Comparison of ENCODE assay signal across 1 cellular context in genomic region chr16:75239463-75240122, GRCh38.
TF ChIP-seq lines count a peak whose summit lies in the region.

No MANE protein-coding gene starts in this region.

TF ChIP-seq in HepG2, 621 proteins besides CTCF, POLR2A, EP300 and RAD21:
- no peak for TF ChIP-seq FOXO1 (CRISPR knock-in tag; IDR thresholded peaks at IDR 0.05)
- no peak for TF ChIP-seq POLR2AphosphoS2 (IDR thresholded peaks at IDR 0.05; ENCODE audit: low read depth, low read length)
- no peak for TF ChIP-seq ZKSCAN5 (CRISPR knock-in tag; IDR thresholded peaks at IDR 0.05)
- no peak for TF ChIP-seq ZMYM3 (CRISPR knock-in tag; IDR thresholded peaks at IDR 0.05)
- TF ChIP-seq HOXA5 (CRISPR knock-in tag; IDR thresholded peaks at IDR 0.05): no peak
- TF ChIP-seq NAIF1 (CRISPR knock-in tag; IDR thresholded peaks at IDR 0.05; ENCODE audit: borderline replicate concordance): no peak
- TF ChIP-seq ZNF260 (CRISPR knock-in tag; IDR thresholded peaks at IDR 0.05; ENCODE audit: borderline replicate concordance, low read depth): no peak
- TF ChIP-seq HMGXB3 (CRISPR knock-in tag; IDR thresholded peaks at IDR 0.05; ENCODE audit: borderline replicate concordance): no peak
- no peak; the same call in 1 of the 2 replicates for TF ChIP-seq PITX1 (CRISPR knock-in tag; IDR thresholded peaks at IDR 0.05)
- TF ChIP-seq MLLT10 (CRISPR knock-in tag; IDR thresholded peaks at IDR 0.05): no peak
- TF ChIP-seq ZSCAN29 (CRISPR knock-in tag; conservative IDR thresholded peaks at IDR 0.05): no peak
- TF ChIP-seq AGO2 (optimal IDR thresholded peaks at IDR 0.05; ENCODE audit: low read depth, low read length): peak; percentile 96
- TF ChIP-seq TSC22D2 (CRISPR knock-in tag; IDR thresholded peaks at IDR 0.05; ENCODE audit: borderline replicate concordance): no peak
- TF ChIP-seq ETV5 (CRISPR knock-in tag; IDR thresholded peaks at IDR 0.05; ENCODE audit: borderline replicate concordance): no peak
- no peak for TF ChIP-seq HDAC2 (CRISPR knock-in tag; IDR thresholded peaks at IDR 0.05)
- TF ChIP-seq ZNF567 (CRISPR knock-in tag; IDR thresholded peaks at IDR 0.05; ENCODE audit: borderline replicate concordance): no peak
- TF ChIP-seq AKAP8 (CRISPR knock-in tag; IDR thresholded peaks at IDR 0.05): 0 out of 2 replicates have a peak, but pooled peaks have one; percentile 23
- TF ChIP-seq ZNF878 (CRISPR knock-in tag; IDR thresholded peaks at IDR 0.05): no peak
- TF ChIP-seq ZFP91 (CRISPR knock-in tag; IDR thresholded peaks at IDR 0.05; ENCODE audit: borderline replicate concordance): 0 out of 2 replicates have a peak, but pooled peaks have one; percentile 1
- TF ChIP-seq SOX13 (IDR thresholded peaks at IDR 0.05): no peak
- no peak for TF ChIP-seq SOX13 (CRISPR knock-in tag; conservative IDR thresholded peaks at IDR 0.05 in 1 of 2, IDR thresholded peaks at IDR 0.05 in 1 of 2)
- no peak for TF ChIP-seq ZNF768 (CRISPR knock-in tag; IDR thresholded peaks at IDR 0.05)
- no peak for TF ChIP-seq TRIM24 (CRISPR knock-in tag; IDR thresholded peaks at IDR 0.05)
- no peak for TF ChIP-seq HOXA7 (CRISPR knock-in tag; IDR thresholded peaks at IDR 0.05)
- no peak for TF ChIP-seq RBAK (CRISPR knock-in tag; IDR thresholded peaks at IDR 0.05)
- no peak for TF ChIP-seq ASH2L (IDR thresholded peaks at IDR 0.05; ENCODE audit: insufficient read length, low read depth, low read length)
- TF ChIP-seq SAFB2 (CRISPR knock-in tag; IDR thresholded peaks at IDR 0.05; ENCODE audit: borderline replicate concordance, low read depth): 0 out of 2 replicates have a peak, but pooled peaks have one; percentile 54
- no peak for TF ChIP-seq CHD2 (IDR thresholded peaks at IDR 0.05; ENCODE audit: low read depth, low read length)
- TF ChIP-seq ZNF547 (CRISPR knock-in tag; IDR thresholded peaks at IDR 0.05): no peak
- TF ChIP-seq SIN3B (IDR thresholded peaks at IDR 0.05; ENCODE audit: low read length): no peak
- no peak for TF ChIP-seq ZNF432 (CRISPR knock-in tag; IDR thresholded peaks at IDR 0.05; ENCODE audit: borderline replicate concordance)
- TF ChIP-seq POLR2AphosphoS5 (IDR thresholded peaks at IDR 0.05; ENCODE audit: low read depth, low read length): no peak
- peak; percentile 63; the same call in 1 of the 2 replicates for TF ChIP-seq RBFOX2 (IDR thresholded peaks at IDR 0.05; ENCODE audit: low read depth, low read length)
- no peak for TF ChIP-seq GABPA (IDR thresholded peaks at IDR 0.05; ENCODE audit: low read depth, low read length)
- TF ChIP-seq GABPA (CRISPR knock-in tag; IDR thresholded peaks at IDR 0.05; ENCODE audit: low read depth): no peak
- no peak for TF ChIP-seq FOXM1 (CRISPR knock-in tag; IDR thresholded peaks at IDR 0.05)
- no peak for TF ChIP-seq KDM5B (CRISPR knock-in tag; IDR thresholded peaks at IDR 0.05; ENCODE audit: borderline replicate concordance)
- 0 out of 2 replicates have a peak, but pooled peaks have one; percentile 20 for TF ChIP-seq ZFY (CRISPR knock-in tag; IDR thresholded peaks at IDR 0.05)
- TF ChIP-seq PCBP1 (IDR thresholded peaks at IDR 0.05; ENCODE audit: borderline replicate concordance, low read depth, low read length): 0 out of 2 replicates have a peak, but pooled peaks have one; percentile 21
- no peak for TF ChIP-seq SNAPC5 (CRISPR knock-in tag; IDR thresholded peaks at IDR 0.05; ENCODE audit: borderline replicate concordance)
- TF ChIP-seq ZNF720 (CRISPR knock-in tag; IDR thresholded peaks at IDR 0.05): no peak
- TF ChIP-seq FOXA1 (IDR thresholded peaks at IDR 0.05): no peak
- no peak for TF ChIP-seq FOXA1 (CRISPR knock-in tag; IDR thresholded peaks at IDR 0.05)
- TF ChIP-seq JUND (CRISPR knock-in tag; IDR thresholded peaks at IDR 0.05): no peak
- TF ChIP-seq U2AF2 (IDR thresholded peaks at IDR 0.05; ENCODE audit: low read depth, low read length): no peak
- no peak for TF ChIP-seq ZNF761 (CRISPR knock-in tag; conservative IDR thresholded peaks at IDR 0.05)
- TF ChIP-seq SNAI1 (CRISPR knock-in tag; IDR thresholded peaks at IDR 0.05; ENCODE audit: borderline replicate concordance): no peak
